Comparison of ENCODE assay signal across 1 cellular context in genomic region chr2:191303349-191304005, GRCh38.
TF ChIP-seq lines count a peak whose summit lies in the region.

No MANE protein-coding gene starts in this region.

TF ChIP-seq in HepG2, 621 proteins besides CTCF, POLR2A, EP300 and RAD21:
- TF ChIP-seq CENPT (CRISPR knock-in tag; IDR thresholded peaks at IDR 0.05; ENCODE audit: low read depth) (no peak), ZNF646 (CRISPR knock-in tag; IDR thresholded peaks at IDR 0.05) (0 out of 2 replicates have a peak, but pooled peaks have one; percentile 35)
